In genomic region chr12:3671330-3672112, GRCh38 we compare ENCODE assay signal across 18 cellular contexts.
"Had no signal": no experiment of that assay in that cellular context is flagged by ENCODE, and none has a peak within 500 bp of the region (broad histone marks: within the 10 kb centered on the region; RNA-seq: fewer than 3 reads in every experiment).

No MANE protein-coding gene starts in this region.

- ATAC-seq: esophagus mucosa, left cardiac atrium, lower lobe of right lung, psoas muscle had no signal

- H3K27ac ChIP-seq: gastrocnemius medialis, heart right ventricle, left ventricle myocardium inferior, lower lobe of right lung, psoas muscle, sigmoid colon, skin epidermis had no signal

- DNase-seq: cerebellar nuclear complex; endodermal cell; gastrocnemius medialis; heart right ventricle; hypothalamus; kidney; left cardiac atrium; left ventricle myocardium inferior; lower lobe of right lung; mesenchymal stem cell; midbrain; nephron progenitor cell; psoas muscle; retina; sigmoid colon; stimulated activated naive CD4-positive, alpha-beta T cell treated with Interleukin-2 at 50 U/mL for 16 hours had no signal

- H3K9me3 ChIP-seq: gastrocnemius medialis, heart right ventricle, left ventricle myocardium inferior, lower lobe of right lung, psoas muscle, sigmoid colon had no signal

- H3K27me3 ChIP-seq: gastrocnemius medialis, heart right ventricle, sigmoid colon had no signal

- H3K4me1 ChIP-seq: gastrocnemius medialis, lower lobe of right lung, psoas muscle had no signal

- H3K4me3 ChIP-seq: gastrocnemius medialis, heart right ventricle, left ventricle myocardium inferior, lower lobe of right lung, psoas muscle, sigmoid colon, skin epidermis had no signal

- H3K36me3 ChIP-seq: gastrocnemius medialis, sigmoid colon had no signal
